Comparison of ENCODE assay signal across 9 cellular contexts in genomic region chr1:223715710-223716103, GRCh38. TPM values are rescaled to one million over a fixed set of nuclear protein-coding genes. Genes with fewer than 3 reads are reported as not detected.
A peak's percentile ranks its signal among the peaks of the same experiment; 100 is the strongest.
DNase-seq lines count a peak whose midpoint lies in the region; ATAC-seq and TF ChIP-seq lines count a peak whose summit lies in the region.
"Had no signal": no experiment of that assay in that cellular context is flagged by ENCODE, and none has a peak within 500 bp of the region (broad histone marks: within the 10 kb centered on the region; RNA-seq: fewer than 3 reads in every experiment).

No MANE protein-coding gene starts in this region.

- no peaks in the 10 kb centered on the region for H3K27me3 ChIP-seq in fibroblast of lung (ENCODE audit: control insufficient read depth, insufficient read depth, low read length)
- H3K27me3 ChIP-seq in skeletal muscle tissue (ENCODE audit: control insufficient read depth in 3 of 3, insufficient read depth in 3 of 3, low read length in 3 of 3) = no peaks in the 10 kb centered on the region
- H3K27me3 ChIP-seq: thyroid gland had no signal

- H2AFZ ChIP-seq in fibroblast of lung (ENCODE audit: low read length) = no peak overlapping the region

- H3K4me3 Mint-ChIP-seq in activated CD8-positive, alpha-beta T cell treated with anti-CD3 and anti-CD28 coated beads for 36 hours = no peak overlapping the region

- peaks cover 73% of the 10 kb centered on the region for H3K79me2 ChIP-seq in fibroblast of lung (ENCODE audit: control insufficient read depth, insufficient read depth, low read length)

- peak overlapping the region; percentile 35 for H3K4me3 ChIP-seq in GM12865 (ENCODE audit: low read depth, low read length)
- peak overlapping the region; percentile 86 to 96 (median 94) for H3K4me3 ChIP-seq in fibroblast of lung (replicated peaks in 1 of 4; ENCODE audit: control extremely low read depth in 1 of 4, insufficient read depth in 1 of 4, low read depth in 3 of 4, low read length in 4 of 4)
- peak overlapping the region in 1 of 3 donors; percentile 7 for H3K4me3 ChIP-seq in skeletal muscle tissue (ENCODE audit: low read length in 3 of 3)
- H3K4me3 ChIP-seq: thyroid gland had no signal

- intact Hi-C loops in activated CD8-positive, alpha-beta T cell treated with anti-CD3 and anti-CD28 coated beads for 36 hours (cut with micrococcal nuclease) = no loop called here
- intact Hi-C loops in left colon (cut with DNase I, micrococcal nuclease) = no loop called here

- DNase-seq in GM12865 (ENCODE audit: low read depth) (no peak), fibroblast of lung (ENCODE audit: low read depth in 2 of 2) (no peak), left colon (no peak), hepatic stellate cell (ENCODE audit: low spot score) (no peak), HT-29 (ENCODE audit: low spot score) (no peak)
- no peak for DNase-seq in activated CD8-positive, alpha-beta T cell treated with anti-CD3 and anti-CD28 coated beads for 36 hours
- DNase-seq: thyroid gland had no signal

- H3K27ac ChIP-seq in fibroblast of lung (ENCODE audit: insufficient read depth, low read length) (peak overlapping the region; percentile 46), skeletal muscle tissue (ENCODE audit: low read depth, low read length) (peak overlapping the region; percentile 16)

- H3K4me1 Mint-ChIP-seq in activated CD8-positive, alpha-beta T cell treated with anti-CD3 and anti-CD28 coated beads for 36 hours (ENCODE audit: low read depth) = peaks cover 68% of the 10 kb centered on the region

- CTCF ChIA-PET in activated CD8-positive, alpha-beta T cell treated with anti-CD3 and anti-CD28 coated beads for 36 hours (lab: Charles Lee) = interaction anchor here (1.6 to 6.6 kb wide), 3 partner anchors 17 to 34 kb away, joined by 4 to 60 read pairs (median 9); no protein-coding TSS in a partner anchor

- POLR2A ChIA-PET in activated CD8-positive, alpha-beta T cell treated with anti-CD3 and anti-CD28 coated beads for 36 hours (lab: Charles Lee) = interaction anchor here (0.8 to 1.5 kb wide), 2 partner anchors 11 to 18 kb away, joined by 4 to 7 read pairs; no protein-coding TSS in a partner anchor

- no peaks in the 10 kb centered on the region for H4K20me1 ChIP-seq in fibroblast of lung (ENCODE audit: control insufficient read depth, extremely low read depth, insufficient read depth, low read length)

- peaks cover 16% of the 10 kb centered on the region for H3K36me3 Mint-ChIP-seq in activated CD8-positive, alpha-beta T cell treated with anti-CD3 and anti-CD28 coated beads for 36 hours (ENCODE audit: low read depth)

- no peaks in the 10 kb centered on the region for H3K9me3 Mint-ChIP-seq in activated CD8-positive, alpha-beta T cell treated with anti-CD3 and anti-CD28 coated beads for 36 hours

- H3K9ac ChIP-seq in fibroblast of lung (ENCODE audit: insufficient read depth, low read length) (no peak overlapping the region), skeletal muscle tissue (ENCODE audit: low read depth in 1 of 3, low read length in 3 of 3) (peak overlapping the region in 1 of 3 donors; percentile 15)

- H3K27me3 Mint-ChIP-seq in activated CD8-positive, alpha-beta T cell treated with anti-CD3 and anti-CD28 coated beads for 36 hours = no peaks in the 10 kb centered on the region

- peak overlapping the region; percentile 100 for H3K4me2 ChIP-seq in fibroblast of lung (ENCODE audit: extremely low read depth, insufficient read depth, low read length)

- no peak for ATAC-seq in activated CD8-positive, alpha-beta T cell treated with anti-CD3 and anti-CD28 coated beads for 36 hours
- ATAC-seq in HG02642 (IDR thresholded peaks at IDR 0.05; ENCODE audit: poor library complexity, unreplicated experiment) (no peak), left colon (no peak)

- H3K4me1 ChIP-seq in fibroblast of lung (ENCODE audit: control insufficient read depth, extremely low read depth, insufficient read depth, low read length) = peaks cover 36% of the 10 kb centered on the region
- peaks cover 28 to 49% (median 43%) of the 10 kb centered on the region in 3 donors for H3K4me1 ChIP-seq in skeletal muscle tissue (ENCODE audit: control insufficient read depth in 3 of 3, insufficient read depth in 3 of 3, low read length in 3 of 3)

- peak overlapping the region; percentile 85 for H3K27ac Mint-ChIP-seq in activated CD8-positive, alpha-beta T cell treated with anti-CD3 and anti-CD28 coated beads for 36 hours

- H3K36me3 ChIP-seq in fibroblast of lung (ENCODE audit: control insufficient read depth, insufficient read depth, low read length) (peaks cover 15% of the 10 kb centered on the region), skeletal muscle tissue (ENCODE audit: control insufficient read depth in 3 of 3, insufficient read depth in 3 of 3, low read length in 3 of 3) (peaks cover 20 to 34% (median 22%) of the 10 kb centered on the region in 3 donors)

- no peaks in the 10 kb centered on the region for H3K9me3 ChIP-seq in fibroblast of lung (ENCODE audit: control insufficient read depth, insufficient read depth, low read depth, low read length)
- H3K9me3 ChIP-seq in skeletal muscle tissue (ENCODE audit: control insufficient read depth in 3 of 3, low read length in 3 of 3) = no peaks in the 10 kb centered on the region
- H3K9me3 ChIP-seq: thyroid gland had no signal

- TF ChIP-seq CTCF in GM12865 (IDR thresholded peaks at IDR 0.05; ENCODE audit: insufficient read depth, low read depth, low read length, missing control alignments) (no peak), fibroblast of lung (conservative IDR thresholded peaks at IDR 0.05 in 1 of 2, IDR thresholded peaks at IDR 0.05 in 1 of 2; ENCODE audit: low read depth in 1 of 2, low read length in 2 of 2) (no peak)
- no peak for TF ChIP-seq CTCF in activated CD8-positive, alpha-beta T cell treated with anti-CD3 and anti-CD28 coated beads for 36 hours (IDR thresholded peaks at IDR 0.05)

RNA-seq across cellular contexts. Expression of gene CAPN2, which starts 3.4 kb away (rescaled TPM):
- total RNA-seq in activated CD8-positive, alpha-beta T cell treated with anti-CD3 and anti-CD28 coated beads for 36 hours = 10 to 100 TPM; 31.5 to 33.6 TPM
- total RNA-seq in fibroblast of lung = 332 and 488 TPM in 2 replicates
- 318 and 387 TPM in 2 replicates for polyA plus RNA-seq in fibroblast of lung
- 376 and 416 TPM in 2 replicates for polyA plus RNA-seq in fibroblast of lung (2012)
- 336 and 352 TPM in 2 replicates for polyA minus RNA-seq in fibroblast of lung (ENCODE audit: low replicate concordance)
- total RNA-seq in skeletal muscle tissue = 78.8 TPM
- 100 to 1,000 TPM; 301 to 355 TPM for total RNA-seq in left colon
- total RNA-seq in HT-29 (2014; rRNA removed; shearing (Covaris generic)) = 101 and 121 TPM in 2 replicates

RNA-seq across cellular contexts. Expression of gene CAPN8, which starts 50.2 kb away (rescaled TPM):
- not detected for total RNA-seq in activated CD8-positive, alpha-beta T cell treated with anti-CD3 and anti-CD28 coated beads for 36 hours
- total RNA-seq in fibroblast of lung = not detected in 2 replicates
- not detected in 2 replicates for polyA plus RNA-seq in fibroblast of lung
- polyA plus RNA-seq in fibroblast of lung (2012) = not detected in 2 replicates
- not detected in 2 replicates for polyA minus RNA-seq in fibroblast of lung (ENCODE audit: low replicate concordance)
- total RNA-seq in skeletal muscle tissue = 1.0 TPM
- 100 to 1,000 TPM in 1 of 2 donors, 10 to 100 TPM in 1; 87.8 to 118 TPM for total RNA-seq in left colon
- 50.6 and 71.9 TPM in 2 replicates for total RNA-seq in HT-29 (2014; rRNA removed; shearing (Covaris generic))

Comparison
In these comparisons a context has a peak if more than half of its experiments do, and no peak if none do; other contexts are left out.
1. RNA of gene CAPN8, which starts 50.2 kb away (total RNA-seq): 87.8 to 118 TPM in left colon and 50.6 to 71.9 TPM in HT-29; 1.0 TPM in skeletal muscle tissue (single experiment), not detected in activated CD8-positive, alpha-beta T cell treated with anti-CD3 and anti-CD28 coated beads for 36 hours and not detected in fibroblast of lung; every median in the first group is over 10 times any median in the second.